8 cellular contexts compared by ENCODE assay signal in genomic region chr18:59837586-59837985, GRCh38.
A peak's percentile ranks its signal among the peaks of the same experiment; 100 is the strongest.
DNase-seq lines count a peak whose midpoint lies in the region; ATAC-seq, FAIRE-seq and TF ChIP-seq lines count a peak whose summit lies in the region.

No MANE protein-coding gene starts in this region.

- no peak overlapping the region for H3K27ac Mint-ChIP-seq in T-helper 2 cell treated with Interferon-gamma antibody and Interleukin-4, amounts not matched to agents 5 μg/mL and 100 μg/mL, for 36 hours

- CTCF ChIA-PET in AG04449 (lab: Yijun Ruan, JAX): interaction anchor here (0.7 to 5.9 kb wide), 37 partner anchors 10 to 530 kb away, joined by 3 to 76 read pairs (median 4); partner anchors contain the start of gene CCBE1

- no peaks in the 10 kb centered on the region for H3K9me3 Mint-ChIP-seq in T-helper 2 cell treated with Interferon-gamma antibody and Interleukin-4, amounts not matched to agents 5 μg/mL and 100 μg/mL, for 36 hours

- FAIRE-seq in GM18507 (lab: Jason Lieb, UNC): peak; percentile 96

- no peak overlapping the region for H3K4me3 Mint-ChIP-seq in T-helper 2 cell treated with Interferon-gamma antibody and Interleukin-4, amounts not matched to agents 5 μg/mL and 100 μg/mL, for 36 hours

- TF ChIP-seq CTCF in AG04449 (IDR thresholded peaks at IDR 0.05; ENCODE audit: insufficient read depth, low read length, missing control alignments) (peak; percentile 79), kidney epithelial cell (IDR thresholded peaks at IDR 0.05; ENCODE audit: insufficient read depth, low read length, poor library complexity, severe bottlenecking) (peak; percentile 85)

- no peaks in the 10 kb centered on the region for H3K27me3 ChIP-seq in kidney epithelial cell (ENCODE audit: control insufficient read depth, insufficient read depth, low read length)

- H3K4me3 ChIP-seq in AG04449 (ENCODE audit: low read depth, low read length) (no peak overlapping the region), kidney epithelial cell (ENCODE audit: low read depth, low read length) (no peak overlapping the region)

- H3K27me3 Mint-ChIP-seq in T-helper 2 cell treated with Interferon-gamma antibody and Interleukin-4, amounts not matched to agents 5 μg/mL and 100 μg/mL, for 36 hours (ENCODE audit: low read depth): peaks cover 13% of the 10 kb centered on the region

- H3K36me3 ChIP-seq in kidney epithelial cell (ENCODE audit: control insufficient read depth, insufficient read depth, low read length): no peaks in the 10 kb centered on the region

- POLR2A ChIA-PET in AG04449 (lab: Yijun Ruan, JAX): interaction anchor here (0.7 to 1.5 kb wide), 2 partner anchors 62 to 63 kb away, joined by 3 to 4 read pairs; no protein-coding TSS in a partner anchor

- H3K36me3 Mint-ChIP-seq in T-helper 2 cell treated with Interferon-gamma antibody and Interleukin-4, amounts not matched to agents 5 μg/mL and 100 μg/mL, for 36 hours (ENCODE audit: low read depth): no peaks in the 10 kb centered on the region

- no peak for DNase-seq in AG04449 (ENCODE audit: low read depth, low spot score)
- peak; percentile 47 for DNase-seq in GM18507 (ENCODE audit: extremely low spot score, insufficient read length, low read depth)
- DNase-seq in NCI-H1694 (lab: John Stamatoyannopoulos, UW): peak; percentile 56
- DNase-seq in T-helper 2 cell treated with Interferon-gamma antibody and Interleukin-4, amounts not matched to agents 5 μg/mL and 100 μg/mL, for 36 hours (ENCODE audit: low spot score): peak; percentile 32
- peak; percentile 33 to 73 for DNase-seq in T47D (ENCODE audit: low read depth in 1 of 2, low spot score in 1 of 2)
- DNase-seq in kidney epithelial cell (ENCODE audit: low read depth): no peak
- DNase-seq in stimulated activated CD4-positive, alpha-beta T cell treated with anti-CD3 and anti-CD28 coated beads, TNF-alpha, amount 100 ng/mL, for 24 hours (ENCODE audit: low read depth in 3 of 3): peak; percentile 26 to 36 (median 35)

- ATAC-seq in HG02885 (IDR thresholded peaks at IDR 0.05; ENCODE audit: poor library complexity, unreplicated experiment): peak; percentile 63

- H3K4me1 Mint-ChIP-seq in T-helper 2 cell treated with Interferon-gamma antibody and Interleukin-4, amounts not matched to agents 5 μg/mL and 100 μg/mL, for 36 hours (ENCODE audit: low read depth): no peaks in the 10 kb centered on the region

- in situ Hi-C loops in T47D (cut with HindIII; ENCODE audit: low pct_unique_long_range_greater_than_20kb, low sequenced_read_pairs): no loop called here

Comparison
In these comparisons a context has a peak if more than half of its experiments do, and no peak if none do; other contexts are left out.
1. DNase-seq: peak in GM18507 (single experiment), NCI-H1694 (single experiment), T-helper 2 cell treated with Interferon-gamma antibody and Interleukin-4, amounts not matched to agents 5 μg/mL and 100 μg/mL, for 36 hours (single experiment), T47D (2 of 2) and stimulated activated CD4-positive, alpha-beta T cell treated with anti-CD3 and anti-CD28 coated beads, TNF-alpha, amount 100 ng/mL, for 24 hours (3 of 3); none in AG04449 (single experiment) and kidney epithelial cell (single experiment).